Comparison of ENCODE assay signal across 4 cellular contexts in the genomic region with DNA sequence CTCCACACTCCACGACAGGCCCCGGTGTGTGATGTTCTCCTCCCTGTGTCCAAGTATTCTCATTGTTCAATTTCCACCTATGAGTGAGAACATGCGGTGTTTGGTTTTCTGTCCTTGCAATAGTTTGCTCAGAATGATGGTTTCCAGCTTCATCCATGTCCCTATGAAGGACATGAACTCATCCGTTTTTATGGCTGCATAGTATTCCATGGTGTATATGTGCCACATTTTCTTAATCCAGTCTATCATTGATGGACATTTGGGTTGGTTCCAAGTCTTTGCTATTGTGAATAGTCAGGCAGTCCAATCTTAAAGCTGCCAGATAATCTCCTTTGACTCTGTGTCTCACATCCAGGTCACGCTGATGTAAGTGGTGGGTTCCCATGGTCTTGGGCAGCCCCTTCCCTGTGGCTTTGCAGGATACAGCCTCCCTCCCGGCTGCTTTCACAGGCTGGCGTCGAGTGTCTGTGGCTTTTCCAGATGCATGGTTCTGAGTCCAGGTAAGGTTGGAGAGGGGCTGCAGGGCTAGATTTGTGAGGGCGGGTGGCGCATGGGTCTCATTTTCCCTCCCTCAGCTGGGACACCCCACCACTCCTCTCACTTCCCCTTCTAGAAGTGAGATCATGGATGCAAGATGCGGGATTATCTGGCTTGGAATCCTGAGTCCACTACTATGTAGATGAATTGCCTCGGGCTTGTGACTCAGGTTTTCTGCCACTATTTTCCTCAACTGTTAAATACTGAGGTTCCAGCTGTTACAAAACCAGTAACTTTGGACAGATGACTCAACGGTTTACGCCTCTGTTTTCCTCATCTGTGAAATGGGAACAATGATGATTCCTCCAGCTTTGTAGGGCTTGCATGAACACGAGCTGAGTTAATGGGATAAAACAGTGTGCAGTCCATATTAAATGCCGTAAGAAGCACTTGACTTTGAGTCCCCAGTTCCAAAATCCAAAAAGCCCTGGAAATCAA. TPM values are rescaled to one million over a fixed set of nuclear protein-coding genes. Genes with fewer than 3 reads are reported as not detected.
"Had no signal": no experiment of that assay in that cellular context is flagged by ENCODE, and none has a peak within 500 bp of the region (broad histone marks: within the 10 kb centered on the region; RNA-seq: fewer than 3 reads in every experiment).

No MANE protein-coding gene starts in this region.

RNA-seq across cellular contexts. Expression of gene CD70, which starts 8.1 kb away (rescaled TPM):
- total RNA-seq: cardiac septum, PC-9, Right ventricle myocardium superior, SJCRH30 had no signal

RNA-seq across cellular contexts. Expression of gene TNFSF9, which starts 52.0 kb away (rescaled TPM):
- total RNA-seq: cardiac septum, SJCRH30 had no signal
